In genomic region chr5:179285236-179285635, GRCh38 we compare ENCODE assay signal across 18 cellular contexts.
DNase-seq lines count a peak whose midpoint lies in the region; ATAC-seq and TF ChIP-seq lines count a peak whose summit lies in the region.
"Had no signal": no experiment of that assay in that cellular context is flagged by ENCODE, and none has a peak within 500 bp of the region (broad histone marks: within the 10 kb centered on the region; RNA-seq: fewer than 3 reads in every experiment).

No MANE protein-coding gene starts in this region.

- no peaks in the 10 kb centered on the region for H3K36me3 ChIP-seq in subcutaneous abdominal adipose tissue (ENCODE audit: control insufficient read depth in 5 of 5, insufficient read depth in 5 of 5, low read length in 5 of 5)
- H3K36me3 ChIP-seq: SJSA1 had no signal

- DNase-seq in WTC11 (ENCODE audit: low spot score), result no peak
- peak; percentile 84 for DNase-seq in glutamatergic neuron
- peak; percentile 75 for DNase-seq in myocyte (ENCODE audit: low read depth)
- no peak for DNase-seq in G401 (ENCODE audit: low spot score)
- no peak for DNase-seq in D341Med (ENCODE audit: low spot score)
- DNase-seq: activated B cell treated with CpG ODN at 0.5 μM for 24 hours; activated T-cell treated with anti-CD3 and anti-CD28 coated beads, Interleukin-2, amount 50 U/mL, for 1 hour; NCI-H1930; stimulated activated CD4-positive, alpha-beta T cell treated with anti-CD3 and anti-CD28 coated beads, Interleukin-4, amount 100 ng/mL, for 1 hour; stimulated activated naive CD4-positive, alpha-beta T cell treated with Interleukin-2 at 50 U/mL for 16 hours had no signal

- ATAC-seq in WTC11 (no peak), GM18858 (IDR thresholded peaks at IDR 0.05; ENCODE audit: unreplicated experiment) (no peak), GM18519 (IDR thresholded peaks at IDR 0.05; ENCODE audit: low FRiP score, unreplicated experiment) (no peak)
- ATAC-seq: HCT116, K562 had no signal

- H3K27me3 Mint-ChIP-seq in WTC11 (ENCODE audit: low read depth) (no peaks in the 10 kb centered on the region), glutamatergic neuron (ENCODE audit: unreplicated experiment) (peaks cover 16% of the 10 kb centered on the region)

- POLR2A ChIA-PET in WTC11 (lab: Charles Lee), result no interaction called here

- TF ChIP-seq CTCF in WTC11 (IDR thresholded peaks at IDR 0.05) (no peak), glutamatergic neuron (IDR thresholded peaks at IDR 0.05; ENCODE audit: partially characterized antibody, unreplicated experiment) (no peak)

- H3K4me1 Mint-ChIP-seq in WTC11, result 0 out of 2 replicates have a peak, but pooled peaks cover 4% of the 10 kb centered on the region
- H3K4me1 Mint-ChIP-seq in glutamatergic neuron (ENCODE audit: low read depth, unreplicated experiment), result peaks cover 29% of the 10 kb centered on the region
- H3K4me1 Mint-ChIP-seq: activated B cell treated with CpG ODN at 0.5 μM for 24 hours; CD8-positive, alpha-beta memory T cell had no signal

- peak overlapping the region in 3 of 5 donors; percentile 4 to 24 (median 20) for H3K4me3 ChIP-seq in subcutaneous abdominal adipose tissue (ENCODE audit: low read depth in 1 of 5, low read length in 5 of 5)
- H3K4me3 ChIP-seq: K562, SJSA1 had no signal

- peaks cover 0 to 3% (median 0%) of the 10 kb centered on the region in 5 donors for H3K9me3 ChIP-seq in subcutaneous abdominal adipose tissue (ENCODE audit: control insufficient read depth in 5 of 5, low read length in 5 of 5)

- peaks cover 16 to 54% (median 44%) of the 10 kb centered on the region in 5 donors for H3K4me1 ChIP-seq in subcutaneous abdominal adipose tissue (ENCODE audit: control insufficient read depth in 5 of 5, insufficient read depth in 5 of 5, low read length in 5 of 5)
- H3K4me1 ChIP-seq: SJSA1 had no signal

- H3K27me3 ChIP-seq in subcutaneous abdominal adipose tissue (ENCODE audit: control insufficient read depth in 5 of 5, insufficient read depth in 4 of 5, low read length in 5 of 5), result no peaks in the 10 kb centered on the region
- H3K27me3 ChIP-seq: SJSA1 had no signal

- peak overlapping the region; percentile 88 for H3K27ac ChIP-seq in subcutaneous abdominal adipose tissue (ENCODE audit: low read depth, low read length)
- H3K27ac ChIP-seq: SJSA1 had no signal

- no peak overlapping the region for H3K4me3 Mint-ChIP-seq in WTC11
- H3K4me3 Mint-ChIP-seq in glutamatergic neuron (ENCODE audit: unreplicated experiment), result peak overlapping the region; percentile 65
- H3K4me3 Mint-ChIP-seq: activated B cell treated with CpG ODN at 0.5 μM for 24 hours; CD8-positive, alpha-beta memory T cell; neural crest cell had no signal

- H3K36me3 Mint-ChIP-seq in WTC11 (no peaks in the 10 kb centered on the region), glutamatergic neuron (ENCODE audit: unreplicated experiment) (peaks cover 13% of the 10 kb centered on the region)
- H3K36me3 Mint-ChIP-seq: CD8-positive, alpha-beta memory T cell had no signal

- CTCF ChIA-PET in WTC11 (lab: Charles Lee), result no interaction called here

- H3K9ac ChIP-seq in subcutaneous abdominal adipose tissue (ENCODE audit: low read length in 5 of 5), result peak overlapping the region in 2 of 5 donors; percentile 44 to 67

- H3K27ac Mint-ChIP-seq in WTC11 (peak overlapping the region; percentile 61; the same call in 1 of the 2 replicates), glutamatergic neuron (ENCODE audit: unreplicated experiment) (peak overlapping the region; percentile 99)
- H3K27ac Mint-ChIP-seq: activated B cell treated with CpG ODN at 0.5 μM for 24 hours; CD8-positive, alpha-beta memory T cell had no signal

- H3K9me3 Mint-ChIP-seq in WTC11 (peaks cover 8% of the 10 kb centered on the region), glutamatergic neuron (ENCODE audit: unreplicated experiment) (peaks cover 14% of the 10 kb centered on the region)
- H3K9me3 Mint-ChIP-seq: CD8-positive, alpha-beta memory T cell had no signal

- in situ Hi-C loops in G401 (cut with HindIII; ENCODE audit: low sequenced_read_pairs), result no loop called here

TF ChIP-seq in WTC11, 78 proteins besides CTCF, POLR2A, EP300 and RAD21 (continues in another document):
- no peak for TF ChIP-seq IRF1 (CRISPR knock-in tag; IDR thresholded peaks at IDR 0.05)
- TF ChIP-seq RELA (CRISPR knock-in tag; IDR thresholded peaks at IDR 0.05; ENCODE audit: borderline replicate concordance), result no peak
- no peak for TF ChIP-seq ZNF138 (CRISPR knock-in tag; conservative IDR thresholded peaks at IDR 0.05)
- TF ChIP-seq, protein P1, sequence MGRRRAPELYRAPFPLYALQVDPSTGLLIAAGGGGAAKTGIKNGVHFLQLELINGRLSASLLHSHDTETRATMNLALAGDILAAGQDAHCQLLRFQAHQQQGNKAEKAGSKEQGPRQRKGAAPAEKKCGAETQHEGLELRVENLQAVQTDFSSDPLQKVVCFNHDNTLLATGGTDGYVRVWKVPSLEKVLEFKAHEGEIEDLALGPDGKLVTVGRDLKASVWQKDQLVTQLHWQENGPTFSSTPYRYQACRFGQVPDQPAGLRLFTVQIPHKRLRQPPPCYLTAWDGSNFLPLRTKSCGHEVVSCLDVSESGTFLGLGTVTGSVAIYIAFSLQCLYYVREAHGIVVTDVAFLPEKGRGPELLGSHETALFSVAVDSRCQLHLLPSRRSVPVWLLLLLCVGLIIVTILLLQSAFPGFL (CRISPR knock-in tag; IDR thresholded peaks at IDR 0.05; ENCODE audit: borderline replicate concordance), result no peak
- no peak for TF ChIP-seq GTF2I (CRISPR knock-in tag; conservative IDR thresholded peaks at IDR 0.05)
- no peak for TF ChIP-seq ETV6 (CRISPR knock-in tag; IDR thresholded peaks at IDR 0.05)
- no peak for TF ChIP-seq JAZF1 (CRISPR knock-in tag; IDR thresholded peaks at IDR 0.05)
- no peak for TF ChIP-seq FOXJ3 (CRISPR knock-in tag; IDR thresholded peaks at IDR 0.05; ENCODE audit: borderline replicate concordance)
- no peak for TF ChIP-seq FOXK1 (CRISPR knock-in tag; IDR thresholded peaks at IDR 0.05)
- TF ChIP-seq, protein P2, sequence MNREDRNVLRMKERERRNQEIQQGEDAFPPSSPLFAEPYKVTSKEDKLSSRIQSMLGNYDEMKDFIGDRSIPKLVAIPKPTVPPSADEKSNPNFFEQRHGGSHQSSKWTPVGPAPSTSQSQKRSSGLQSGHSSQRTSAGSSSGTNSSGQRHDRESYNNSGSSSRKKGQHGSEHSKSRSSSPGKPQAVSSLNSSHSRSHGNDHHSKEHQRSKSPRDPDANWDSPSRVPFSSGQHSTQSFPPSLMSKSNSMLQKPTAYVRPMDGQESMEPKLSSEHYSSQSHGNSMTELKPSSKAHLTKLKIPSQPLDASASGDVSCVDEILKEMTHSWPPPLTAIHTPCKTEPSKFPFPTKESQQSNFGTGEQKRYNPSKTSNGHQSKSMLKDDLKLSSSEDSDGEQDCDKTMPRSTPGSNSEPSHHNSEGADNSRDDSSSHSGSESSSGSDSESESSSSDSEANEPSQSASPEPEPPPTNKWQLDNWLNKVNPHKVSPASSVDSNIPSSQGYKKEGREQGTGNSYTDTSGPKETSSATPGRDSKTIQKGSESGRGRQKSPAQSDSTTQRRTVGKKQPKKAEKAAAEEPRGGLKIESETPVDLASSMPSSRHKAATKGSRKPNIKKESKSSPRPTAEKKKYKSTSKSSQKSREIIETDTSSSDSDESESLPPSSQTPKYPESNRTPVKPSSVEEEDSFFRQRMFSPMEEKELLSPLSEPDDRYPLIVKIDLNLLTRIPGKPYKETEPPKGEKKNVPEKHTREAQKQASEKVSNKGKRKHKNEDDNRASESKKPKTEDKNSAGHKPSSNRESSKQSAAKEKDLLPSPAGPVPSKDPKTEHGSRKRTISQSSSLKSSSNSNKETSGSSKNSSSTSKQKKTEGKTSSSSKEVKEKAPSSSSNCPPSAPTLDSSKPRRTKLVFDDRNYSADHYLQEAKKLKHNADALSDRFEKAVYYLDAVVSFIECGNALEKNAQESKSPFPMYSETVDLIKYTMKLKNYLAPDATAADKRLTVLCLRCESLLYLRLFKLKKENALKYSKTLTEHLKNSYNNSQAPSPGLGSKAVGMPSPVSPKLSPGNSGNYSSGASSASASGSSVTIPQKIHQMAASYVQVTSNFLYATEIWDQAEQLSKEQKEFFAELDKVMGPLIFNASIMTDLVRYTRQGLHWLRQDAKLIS (CRISPR knock-in tag; IDR thresholded peaks at IDR 0.05; ENCODE audit: borderline replicate concordance), result no peak
- no peak for TF ChIP-seq ZNF396 (CRISPR knock-in tag; IDR thresholded peaks at IDR 0.05; ENCODE audit: borderline replicate concordance)
- no peak for TF ChIP-seq ATF3 (CRISPR knock-in tag; conservative IDR thresholded peaks at IDR 0.05)

Comparison
In these comparisons a context has a peak if more than half of its experiments do, and no peak if none do; other contexts are left out.
1. DNase-seq: peak in glutamatergic neuron (single experiment) and myocyte (single experiment); none in WTC11 (single experiment), G401 (single experiment) and D341Med (single experiment).